ENCODE assay signal across 1 cellular context in the genomic region with DNA sequence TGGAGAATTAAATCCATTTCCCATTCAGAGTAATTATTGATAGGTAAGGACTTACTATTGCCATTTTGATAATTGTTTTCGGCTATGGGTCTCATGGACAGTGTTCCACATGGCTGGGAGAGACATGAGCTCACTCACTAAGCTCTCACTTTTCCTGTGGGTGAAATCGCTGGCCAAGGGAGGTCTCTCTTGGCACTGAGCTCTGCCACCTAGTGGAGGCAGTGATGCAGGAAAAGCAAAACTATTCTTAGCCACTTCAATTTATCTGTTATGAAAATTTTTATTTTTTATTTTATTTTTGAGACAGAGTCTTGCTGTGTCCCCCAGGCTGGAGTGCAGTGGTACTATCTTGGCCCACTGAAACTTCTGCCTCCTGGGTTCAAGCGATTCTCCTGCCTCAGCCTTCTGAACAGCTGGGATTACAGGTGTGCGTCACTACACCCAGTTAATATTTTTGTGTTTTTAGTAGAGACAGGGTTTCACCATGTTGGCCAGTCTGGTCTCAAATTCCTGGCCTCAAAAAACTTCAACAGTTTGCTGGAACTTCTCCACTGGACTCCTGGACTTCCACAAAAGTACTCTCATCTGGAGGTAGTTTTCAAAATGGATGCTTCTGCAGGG.
TF ChIP-seq lines count a peak whose summit lies in the region.

No MANE protein-coding gene starts in this region.

TF ChIP-seq in GM12878, 131 proteins besides CTCF, POLR2A, EP300 and RAD21:
- TF ChIP-seq SRF (IDR thresholded peaks at IDR 0.05; ENCODE audit: low read depth in 2 of 2, low read length in 2 of 2) (no peak), MEF2A (IDR thresholded peaks at IDR 0.05; ENCODE audit: insufficient read depth, low read depth, low read length) (no peak), PAX5 (IDR thresholded peaks at IDR 0.05; ENCODE audit: borderline replicate concordance, low read depth, low read length) (peak; percentile 93), CHD4 (IDR thresholded peaks at IDR 0.05) (no peak), SMC3 (IDR thresholded peaks at IDR 0.05; ENCODE audit: borderline replicate concordance, low read length) (peak; percentile 58; the same call in 1 of the 2 replicates), MYB (IDR thresholded peaks at IDR 0.05; ENCODE audit: borderline replicate concordance, low read depth, low read length) (no peak), ZNF384 (IDR thresholded peaks at IDR 0.05; ENCODE audit: borderline replicate concordance, low read depth, low read length) (no peak), GABPA (IDR thresholded peaks at IDR 0.05; ENCODE audit: low read depth) (no peak), STAT3 (IDR thresholded peaks at IDR 0.05; ENCODE audit: low read depth, low read length) (no peak), SMARCA5 (IDR thresholded peaks at IDR 0.05) (0 out of 2 replicates have a peak, but pooled peaks have one; percentile 28), IKZF2 (IDR thresholded peaks at IDR 0.05) (0 out of 4 replicates have a peak, but pooled peaks have one; percentile 22 to 23)
- TF ChIP-seq, protein P1, sequence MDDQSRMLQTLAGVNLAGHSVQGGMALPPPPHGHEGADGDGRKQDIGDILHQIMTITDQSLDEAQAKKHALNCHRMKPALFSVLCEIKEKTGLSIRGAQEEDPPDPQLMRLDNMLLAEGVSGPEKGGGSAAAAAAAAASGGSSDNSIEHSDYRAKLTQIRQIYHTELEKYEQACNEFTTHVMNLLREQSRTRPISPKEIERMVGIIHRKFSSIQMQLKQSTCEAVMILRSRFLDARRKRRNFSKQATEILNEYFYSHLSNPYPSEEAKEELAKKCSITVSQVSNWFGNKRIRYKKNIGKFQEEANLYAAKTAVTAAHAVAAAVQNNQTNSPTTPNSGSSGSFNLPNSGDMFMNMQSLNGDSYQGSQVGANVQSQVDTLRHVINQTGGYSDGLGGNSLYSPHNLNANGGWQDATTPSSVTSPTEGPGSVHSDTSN (IDR thresholded peaks at IDR 0.05; ENCODE audit: insufficient replicate concordance, low read depth, low read length) = no peak
- TF ChIP-seq, protein P2, sequence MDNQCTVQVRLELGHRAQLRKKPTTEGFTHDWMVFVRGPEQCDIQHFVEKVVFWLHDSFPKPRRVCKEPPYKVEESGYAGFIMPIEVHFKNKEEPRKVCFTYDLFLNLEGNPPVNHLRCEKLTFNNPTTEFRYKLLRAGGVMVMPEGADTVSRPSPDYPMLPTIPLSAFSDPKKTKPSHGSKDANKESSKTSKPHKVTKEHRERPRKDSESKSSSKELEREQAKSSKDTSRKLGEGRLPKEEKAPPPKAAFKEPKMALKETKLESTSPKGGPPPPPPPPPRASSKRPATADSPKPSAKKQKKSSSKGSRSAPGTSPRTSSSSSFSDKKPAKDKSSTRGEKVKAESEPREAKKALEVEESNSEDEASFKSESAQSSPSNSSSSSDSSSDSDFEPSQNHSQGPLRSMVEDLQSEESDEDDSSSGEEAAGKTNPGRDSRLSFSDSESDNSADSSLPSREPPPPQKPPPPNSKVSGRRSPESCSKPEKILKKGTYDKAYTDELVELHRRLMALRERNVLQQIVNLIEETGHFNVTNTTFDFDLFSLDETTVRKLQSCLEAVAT (IDR thresholded peaks at IDR 0.05) = no peak
- TF ChIP-seq, protein P3, sequence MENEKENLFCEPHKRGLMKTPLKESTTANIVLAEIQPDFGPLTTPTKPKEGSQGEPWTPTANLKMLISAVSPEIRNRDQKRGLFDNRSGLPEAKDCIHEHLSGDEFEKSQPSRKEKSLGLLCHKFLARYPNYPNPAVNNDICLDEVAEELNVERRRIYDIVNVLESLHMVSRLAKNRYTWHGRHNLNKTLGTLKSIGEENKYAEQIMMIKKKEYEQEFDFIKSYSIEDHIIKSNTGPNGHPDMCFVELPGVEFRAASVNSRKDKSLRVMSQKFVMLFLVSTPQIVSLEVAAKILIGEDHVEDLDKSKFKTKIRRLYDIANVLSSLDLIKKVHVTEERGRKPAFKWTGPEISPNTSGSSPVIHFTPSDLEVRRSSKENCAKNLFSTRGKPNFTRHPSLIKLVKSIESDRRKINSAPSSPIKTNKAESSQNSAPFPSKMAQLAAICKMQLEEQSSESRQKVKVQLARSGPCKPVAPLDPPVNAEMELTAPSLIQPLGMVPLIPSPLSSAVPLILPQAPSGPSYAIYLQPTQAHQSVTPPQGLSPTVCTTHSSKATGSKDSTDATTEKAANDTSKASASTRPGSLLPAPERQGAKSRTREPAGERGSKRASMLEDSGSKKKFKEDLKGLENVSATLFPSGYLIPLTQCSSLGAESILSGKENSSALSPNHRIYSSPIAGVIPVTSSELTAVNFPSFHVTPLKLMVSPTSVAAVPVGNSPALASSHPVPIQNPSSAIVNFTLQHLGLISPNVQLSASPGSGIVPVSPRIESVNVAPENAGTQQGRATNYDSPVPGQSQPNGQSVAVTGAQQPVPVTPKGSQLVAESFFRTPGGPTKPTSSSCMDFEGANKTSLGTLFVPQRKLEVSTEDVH (IDR thresholded peaks at IDR 0.05; ENCODE audit: low read depth, partially characterized antibody) = no peak
- TF ChIP-seq, protein P4, sequence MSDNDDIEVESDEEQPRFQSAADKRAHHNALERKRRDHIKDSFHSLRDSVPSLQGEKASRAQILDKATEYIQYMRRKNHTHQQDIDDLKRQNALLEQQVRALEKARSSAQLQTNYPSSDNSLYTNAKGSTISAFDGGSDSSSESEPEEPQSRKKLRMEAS (IDR thresholded peaks at IDR 0.05; ENCODE audit: low read depth, low read length) = no peak
